In the genomic region with DNA sequence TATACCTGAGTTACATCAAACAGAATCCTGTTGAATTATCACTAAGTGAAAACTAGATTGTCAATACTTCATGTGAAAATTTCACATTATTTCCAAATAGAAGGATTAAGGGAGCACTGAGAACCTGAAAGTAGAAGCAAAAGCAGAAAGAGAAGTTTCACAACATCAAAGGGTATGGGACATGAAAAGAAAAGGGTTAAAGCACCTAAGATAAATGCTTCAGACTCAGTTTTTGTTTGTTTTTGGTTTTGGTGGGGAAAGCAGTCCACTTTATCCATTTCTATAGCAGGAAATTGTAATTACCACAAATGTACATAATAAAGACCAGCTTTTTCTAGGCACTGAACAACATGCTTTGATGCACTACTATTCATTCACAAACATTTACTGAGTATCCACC, we compare ENCODE assay signal across 30 cellular contexts.
"Had no signal": no experiment of that assay in that cellular context is flagged by ENCODE, and none has a peak within 500 bp of the region (broad histone marks: within the 10 kb centered on the region; RNA-seq: fewer than 3 reads in every experiment).

No MANE protein-coding gene starts in this region.

- H3K36me3 ChIP-seq: MG63, Peyer's patch, SJSA1 had no signal

- H3K4me1 ChIP-seq: Peyer's patch, SJSA1 had no signal

- H3K4me3 Mint-ChIP-seq: T-helper 1 cell treated with Interleukin-12 subunit alpha and Interleukin-12 subunit beta and Interleukin-4 antibody, amounts not matched to agents 30 μg/mL and 1 μg/mL, for 36 hours had no signal

- H3K9me3 ChIP-seq: MG63, Peyer's patch, SJSA1, SK-N-SH had no signal

- H3K27ac ChIP-seq: Peyer's patch, SJSA1 had no signal

- DNase-seq: Kasumi-1, KG1, MG63, MV-4-11, NCI-H1092, NCI-H1105, NCI-H1417 treated with DMSO at 0.1 percent for 48 hours, NCI-H1436 treated with DMSO at 0.1 percent for 48 hours, NCI-H1694 treated with DMSO at 0.1 percent for 48 hours, NCI-H187 treated with DMSO at 0.1 percent for 48 hours, NCI-H2029, NCI-H2171 treated with DMSO at 0.1 percent for 48 hours, NCI-H2227 treated with DMSO at 0.1 percent for 48 hours, NCI-H345, NCI-H446, NCI-H510A, NCI-H524, NCI-H526, NCI-H69, NCI-H748 treated with DMSO at 0.1 percent for 48 hours, Peyer's patch, Right ventricle myocardium superior, RPMI8226, SHP77 treated with DMSO at 0.1 percent for 48 hours, SK-N-SH, SW 1271, T-helper 1 cell, T-helper 2 cell had no signal

- H3K4me2 ChIP-seq: SK-N-SH had no signal

- H3K4me3 ChIP-seq: MG63, Peyer's patch, SJSA1 had no signal

- H3K9ac ChIP-seq: SK-N-SH had no signal

- H3K27ac Mint-ChIP-seq: T-helper 1 cell treated with Interleukin-12 subunit alpha and Interleukin-12 subunit beta and Interleukin-4 antibody, amounts not matched to agents 30 μg/mL and 1 μg/mL, for 36 hours had no signal

- H3K9me2 ChIP-seq: SK-N-SH had no signal

- H3K27me3 ChIP-seq: MG63, Peyer's patch, SJSA1 had no signal
